In the genomic region with DNA sequence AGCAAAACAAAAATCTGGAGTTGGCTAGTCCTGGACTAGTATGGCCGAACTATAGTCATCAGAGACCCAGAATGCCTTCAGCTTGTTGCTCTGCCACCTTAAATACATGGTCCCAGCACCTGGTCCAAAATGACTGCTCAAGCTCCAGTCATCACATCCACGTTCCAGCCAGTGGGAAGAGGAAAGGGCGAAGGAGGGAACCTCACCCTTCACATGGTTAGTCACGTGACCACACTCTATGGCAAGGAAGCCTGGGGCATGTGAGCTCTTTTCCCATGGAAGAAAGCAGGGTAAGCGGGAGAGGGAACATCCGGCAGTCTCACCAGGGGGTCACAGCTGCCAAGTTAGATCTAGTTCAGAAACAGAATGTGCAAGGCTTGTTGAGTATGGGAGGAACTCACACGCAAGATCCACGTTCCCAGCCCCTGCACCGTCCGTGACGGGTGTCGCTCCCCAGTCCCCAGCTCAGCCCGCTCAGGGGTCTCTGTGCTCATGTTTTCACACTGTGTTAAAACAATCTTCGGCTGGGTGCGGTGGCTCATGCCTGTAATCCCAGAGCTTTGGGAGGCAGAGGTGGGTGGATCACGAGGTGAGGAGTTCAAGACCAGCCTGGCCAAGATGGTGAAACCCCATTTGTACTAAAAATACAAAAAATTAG, we compare ENCODE assay signal across 12 cellular contexts. TPM values are rescaled to one million over a fixed set of nuclear protein-coding genes. Genes with fewer than 3 reads are reported as not detected.
DNase-seq lines count a peak whose midpoint lies in the region; ATAC-seq and TF ChIP-seq lines count a peak whose summit lies in the region.
"Had no signal": no experiment of that assay in that cellular context is flagged by ENCODE, and none has a peak within 500 bp of the region (broad histone marks: within the 10 kb centered on the region; RNA-seq: fewer than 3 reads in every experiment).

No MANE protein-coding gene starts in this region.

- peaks cover 0 to 4% of the 10 kb centered on the region in 2 donors for H3K36me3 Mint-ChIP-seq in stimulated activated naive B cell treated with anti-CD40 and anti-IgM and Interleukin-4, amounts not matched to agents 10 μg/mL and 1 μg/mL and 100 μg/mL, for 72 hours
- H3K36me3 Mint-ChIP-seq: CD4-positive, CD25-positive, alpha-beta regulatory T cell had no signal

- no peaks in the 10 kb centered on the region for H3K9me3 Mint-ChIP-seq in stimulated activated naive B cell treated with anti-CD40 and anti-IgM and Interleukin-4, amounts not matched to agents 10 μg/mL and 1 μg/mL and 100 μg/mL, for 72 hours
- H3K9me3 Mint-ChIP-seq: activated CD4-positive, alpha-beta T cell treated with anti-CD3 and anti-CD28 coated beads, Interleukin-2, amount 10 ng/mL, durations not matched to agents 7 days and 5 days; activated naive CD4-positive, alpha-beta T cell treated with anti-CD3 and anti-CD28 coated beads for 36 hours; CD4-positive, CD25-positive, alpha-beta regulatory T cell had no signal

- H3K9me3 ChIP-seq in right cardiac atrium (ENCODE audit: control insufficient read depth, low read length), result no peaks in the 10 kb centered on the region
- no peaks in the 10 kb centered on the region for H3K9me3 ChIP-seq in heart right ventricle
- no peaks in the 10 kb centered on the region for H3K9me3 ChIP-seq in Peyer's patch
- H3K9me3 ChIP-seq in hepatocyte (ENCODE audit: low read depth), result no peaks in the 10 kb centered on the region
- H3K9me3 ChIP-seq: ovary had no signal

- TF ChIP-seq CTCF in heart right ventricle (IDR thresholded peaks at IDR 0.05) (no peak), Peyer's patch (IDR thresholded peaks at IDR 0.05) (no peak), hepatocyte (IDR thresholded peaks at IDR 0.05; ENCODE audit: poor library complexity) (no peak)

- peaks cover 17 to 18% of the 10 kb centered on the region in 2 donors for H3K4me1 Mint-ChIP-seq in stimulated activated naive B cell treated with anti-CD40 and anti-IgM and Interleukin-4, amounts not matched to agents 10 μg/mL and 1 μg/mL and 100 μg/mL, for 72 hours

- peaks cover 2% of the 10 kb centered on the region for H3K4me1 ChIP-seq in right cardiac atrium (ENCODE audit: control insufficient read depth, insufficient read depth, low read length)
- peaks cover 4 to 23% (median 6%) of the 10 kb centered on the region in 9 donors for H3K4me1 ChIP-seq in heart right ventricle
- peaks cover 0 to 51% (median 9%) of the 10 kb centered on the region in 4 donors for H3K4me1 ChIP-seq in Peyer's patch
- H3K4me1 ChIP-seq in hepatocyte (ENCODE audit: insufficient read depth), result peaks cover 34% of the 10 kb centered on the region

- H3K79me2 ChIP-seq in hepatocyte, result no peaks in the 10 kb centered on the region

- peaks cover 4 to 23% of the 10 kb centered on the region in 2 donors for H3K27me3 Mint-ChIP-seq in stimulated activated naive B cell treated with anti-CD40 and anti-IgM and Interleukin-4, amounts not matched to agents 10 μg/mL and 1 μg/mL and 100 μg/mL, for 72 hours
- H3K27me3 Mint-ChIP-seq: CD4-positive, CD25-positive, alpha-beta regulatory T cell had no signal

- H3K4me2 ChIP-seq in hepatocyte, result no peak overlapping the region

- H3K4me3 ChIP-seq in right cardiac atrium (ENCODE audit: low read length) (no peak overlapping the region), heart right ventricle (no peak overlapping the region), Peyer's patch (no peak overlapping the region), hepatocyte (no peak overlapping the region)
- H3K4me3 ChIP-seq: ovary had no signal

- no peaks in the 10 kb centered on the region for H4K20me1 ChIP-seq in hepatocyte (ENCODE audit: insufficient read depth, poor library complexity, severe bottlenecking)

- no peak overlapping the region for H3K4me3 Mint-ChIP-seq in stimulated activated naive B cell treated with anti-CD40 and anti-IgM and Interleukin-4, amounts not matched to agents 10 μg/mL and 1 μg/mL and 100 μg/mL, for 72 hours
- H3K4me3 Mint-ChIP-seq: activated naive CD4-positive, alpha-beta T cell treated with anti-CD3 and anti-CD28 coated beads for 36 hours had no signal

- DNase-seq in right cardiac atrium (peak; percentile 10 to 18 (median 15)), heart right ventricle (no peak), Peyer's patch (no peak), hepatocyte (ENCODE audit: low spot score) (peak; percentile 31), iPS-NIHi7 (ENCODE audit: extremely low spot score) (no peak), left lobe of liver (ENCODE audit: low spot score) (no peak)
- no peak for DNase-seq in stimulated activated naive B cell treated with anti-CD40 and anti-IgM and Interleukin-4, amounts not matched to agents 10 μg/mL and 1 μg/mL and 100 μg/mL, for 72 hours
- DNase-seq: activated CD4-positive, alpha-beta T cell treated with anti-CD3 and anti-CD28 coated beads, Interleukin-2, amount 10 ng/mL, durations not matched to agents 7 days and 5 days; activated naive CD4-positive, alpha-beta T cell treated with anti-CD3 and anti-CD28 coated beads for 36 hours; CD4-positive, CD25-positive, alpha-beta regulatory T cell had no signal

- H3K27me3 ChIP-seq in right cardiac atrium (ENCODE audit: control insufficient read depth, insufficient read depth) (no peaks in the 10 kb centered on the region), heart right ventricle (peaks cover 4 to 41% (median 28%) of the 10 kb centered on the region in 7 donors), Peyer's patch (no peaks in the 10 kb centered on the region), hepatocyte (no peaks in the 10 kb centered on the region)
- H3K27me3 ChIP-seq: ovary had no signal

- 76% methylated on average over 16 of the region's 16 CpGs for WGBS in right cardiac atrium
- WGBS in heart right ventricle, 2 donors, result 67 to 71% methylated on average over 16 of the region's 16 CpGs
- WGBS in hepatocyte (ENCODE audit: low lambda C conversion rate, missing lambda C conversion rate), result 86% methylated on average over 16 of the region's 16 CpGs

- H2AFZ ChIP-seq in hepatocyte, result no peak overlapping the region

- intact Hi-C loops in right cardiac atrium (cut with DNase I) (no loop called here), heart right ventricle (cut with DNase I) (loop anchor here in 1 of 10 donors (10.0 kb wide), 1 partner anchor 79 kb away; a partner anchor contains a TSS)

- H3K36me3 ChIP-seq in heart right ventricle (no peaks in the 10 kb centered on the region), Peyer's patch (no peaks in the 10 kb centered on the region), hepatocyte (replicated peaks; ENCODE audit: insufficient read depth, low read depth) (no peaks in the 10 kb centered on the region)
- H3K36me3 ChIP-seq: ovary had no signal

- TF ChIP-seq POLR2A in Peyer's patch (IDR thresholded peaks at IDR 0.05), result no peak

- no peak overlapping the region for H3K27ac Mint-ChIP-seq in stimulated activated naive B cell treated with anti-CD40 and anti-IgM and Interleukin-4, amounts not matched to agents 10 μg/mL and 1 μg/mL and 100 μg/mL, for 72 hours
- H3K27ac Mint-ChIP-seq: activated CD4-positive, alpha-beta T cell treated with anti-CD3 and anti-CD28 coated beads, Interleukin-2, amount 10 ng/mL, durations not matched to agents 7 days and 5 days; activated naive CD4-positive, alpha-beta T cell treated with anti-CD3 and anti-CD28 coated beads for 36 hours had no signal

- ATAC-seq in right cardiac atrium (no peak), heart right ventricle (no peak), GM21381 (IDR thresholded peaks at IDR 0.05; ENCODE audit: unreplicated experiment) (no peak), left lobe of liver (no peak)
- ATAC-seq in stimulated activated naive B cell treated with anti-CD40 and anti-IgM and Interleukin-4, amounts not matched to agents 10 μg/mL and 1 μg/mL and 100 μg/mL, for 72 hours (replicated peaks), result no peak

- H3K27ac ChIP-seq in right cardiac atrium (ENCODE audit: low read length) (no peak overlapping the region), heart right ventricle (no peak overlapping the region), Peyer's patch (peak overlapping the region in 3 of 4 donors; percentile 91 to 97 (median 96)), hepatocyte (peak overlapping the region; percentile 95)
- H3K27ac ChIP-seq: ovary had no signal

- H3K9me2 ChIP-seq in hepatocyte (replicated peaks; ENCODE audit: insufficient read depth), result no peaks in the 10 kb centered on the region

RNA-seq across cellular contexts. Expression of a gene that starts 1.9 kb away (rescaled TPM):
- under 1 TPM; 0.14 to 0.46 (median 0.20) TPM for total RNA-seq in right cardiac atrium
- 0.20 TPM for polyA plus RNA-seq in right cardiac atrium
- 1 to 10 TPM in 1 of 10 donors, under 1 TPM in 5, not detected in 4; 0.05 to 2.3 (median 0.19) TPM for total RNA-seq in heart right ventricle
- under 1 TPM; 0.13 to 0.37 TPM for polyA plus RNA-seq in heart right ventricle
- total RNA-seq in Peyer's patch, result 100 to 1,000 TPM; 161 to 474 (median 254) TPM
- 19.5 and 21.2 TPM in 2 replicates for total RNA-seq in hepatocyte
- polyA plus RNA-seq in hepatocyte, result 34.9 and 35.7 TPM in 2 replicates
- 0.83 TPM for total RNA-seq in left lobe of liver

RNA-seq across cellular contexts. Expression of a gene that starts 6.4 kb away (rescaled TPM):
- 10 to 100 TPM; 30.2 to 33.3 (median 30.9) TPM for total RNA-seq in right cardiac atrium
- 30.7 TPM for polyA plus RNA-seq in right cardiac atrium
- total RNA-seq in heart right ventricle, result 10 to 100 TPM; 16.7 to 37.9 (median 24.8) TPM
- polyA plus RNA-seq in heart right ventricle, result 10 to 100 TPM; 31.4 to 55.5 TPM
- total RNA-seq in Peyer's patch, result 10 to 100 TPM; 21.0 to 42.7 (median 31.7) TPM
- total RNA-seq in hepatocyte, result 29.7 and 31.5 TPM in 2 replicates
- polyA plus RNA-seq in hepatocyte, result 50.6 and 50.8 TPM in 2 replicates
- 10.2 TPM for total RNA-seq in left lobe of liver

RNA-seq across cellular contexts. Expression of a gene that starts 28.9 kb away (rescaled TPM):
- total RNA-seq in right cardiac atrium (10 to 100 TPM; 28.6 to 42.4 (median 35.1) TPM), heart right ventricle (10 to 100 TPM; 20.4 to 52.4 (median 30.0) TPM), Peyer's patch (100 to 1,000 TPM in 3 of 4 donors, 10 to 100 TPM in 1; 82.3 to 143 (median 111) TPM), hepatocyte (42.4 and 52.1 TPM in 2 replicates), left lobe of liver (96.2 TPM)
- polyA plus RNA-seq in right cardiac atrium (61.8 TPM), heart right ventricle (100 to 1,000 TPM in 1 of 2 donors, 10 to 100 TPM in 1; 56.0 to 187 TPM), hepatocyte (77.4 and 85.3 TPM in 2 replicates)

RNA-seq across cellular contexts. Expression of a gene that starts 49.7 kb away (rescaled TPM):
- under 1 TPM; 0.26 to 0.88 (median 0.63) TPM for total RNA-seq in right cardiac atrium
- 0.36 TPM for polyA plus RNA-seq in right cardiac atrium
- 1 to 10 TPM in 4 of 10 donors, under 1 TPM in 6; 0.19 to 3.0 (median 0.74) TPM for total RNA-seq in heart right ventricle
- under 1 TPM; 0.13 to 0.80 TPM for polyA plus RNA-seq in heart right ventricle
- 100 to 1,000 TPM in 3 of 4 donors, 10 to 100 TPM in 1; 95.7 to 254 (median 202) TPM for total RNA-seq in Peyer's patch
- 55.6 and 62.1 TPM in 2 replicates for total RNA-seq in hepatocyte
- polyA plus RNA-seq in hepatocyte, result 89.5 and 91.3 TPM in 2 replicates
- 1.2 TPM for total RNA-seq in left lobe of liver
- total RNA-seq: activated CD4-positive, alpha-beta T cell treated with anti-CD3 and anti-CD28 coated beads, Interleukin-2, amount 10 ng/mL, durations not matched to agents 7 days and 5 days; activated naive CD4-positive, alpha-beta T cell treated with anti-CD3 and anti-CD28 coated beads for 36 hours had no signal

Comparison
In these comparisons a context has a peak if more than half of its experiments do, and no peak if none do; other contexts are left out.
1. DNase-seq: peak in right cardiac atrium (3 of 3) and hepatocyte (single experiment); none in heart right ventricle (0 of 2), Peyer's patch (0 of 3), iPS-NIHi7 (single experiment), stimulated activated naive B cell treated with anti-CD40 and anti-IgM and Interleukin-4, amounts not matched to agents 10 μg/mL and 1 μg/mL and 100 μg/mL, for 72 hours (single experiment) and left lobe of liver (single experiment).
2. H3K27ac ChIP-seq: peak in Peyer's patch (3 of 4) and hepatocyte (single experiment); none in right cardiac atrium (single experiment) and heart right ventricle (0 of 10).